In genomic region chr6:10418862-10419748, GRCh38 we compare ENCODE assay signal across 1 cellular context.
TF ChIP-seq lines count a peak whose summit lies in the region.

No MANE protein-coding gene starts in this region.

TF ChIP-seq in K562, 482 proteins besides CTCF, POLR2A, EP300 and RAD21 (continued from another document):
- TF ChIP-seq ZNF318 (IDR thresholded peaks at IDR 0.05; ENCODE audit: borderline replicate concordance in 1 of 2, low read depth in 1 of 2) (no peak), ARID1B (IDR thresholded peaks at IDR 0.05) (0 out of 2 replicates have a peak, but pooled peaks have one; percentile 11), JUND (IDR thresholded peaks at IDR 0.05; ENCODE audit: borderline replicate concordance, low read depth, low read length) (peak; percentile 88), JUND (tag; IDR thresholded peaks at IDR 0.05; ENCODE audit: borderline replicate concordance, low read depth, low read length) (peak; percentile 65; the same call in 1 of the 3 replicates), ATF3 (IDR thresholded peaks at IDR 0.05) (peak; percentile 67), ATF3 (CRISPR knock-in tag; conservative IDR thresholded peaks at IDR 0.05) (no peak), MEIS2 (IDR thresholded peaks at IDR 0.05; ENCODE audit: partially characterized antibody) (peak; percentile 64), RNF2 (IDR thresholded peaks at IDR 0.05) (0 out of 2 replicates have a peak, but pooled peaks have one; percentile 21), KAT2B (IDR thresholded peaks at IDR 0.05; ENCODE audit: low read depth, low read length) (no peak), PRPF4 (IDR thresholded peaks at IDR 0.05; ENCODE audit: insufficient read depth, low read depth, low read length, poor library complexity, severe bottlenecking) (no peak), NRF1 (conservative IDR thresholded peaks at IDR 0.05 in 1 of 2, IDR thresholded peaks at IDR 0.05 in 1 of 2) (peak; percentile 73 to 81), RFX5 (IDR thresholded peaks at IDR 0.05; ENCODE audit: low read depth, low read length) (no peak), ZBTB2 (IDR thresholded peaks at IDR 0.05) (no peak), HES1 (IDR thresholded peaks at IDR 0.05; ENCODE audit: low read depth) (peak; percentile 78), BHLHE40 (IDR thresholded peaks at IDR 0.05; ENCODE audit: low read length) (0 out of 2 replicates have a peak, but pooled peaks have one; percentile 29), TFAP4 (CRISPR knock-in tag; IDR thresholded peaks at IDR 0.05; ENCODE audit: borderline replicate concordance) (peak; percentile 41), DLX4 (CRISPR knock-in tag; IDR thresholded peaks at IDR 0.05) (no peak), CBFA2T2 (conservative IDR thresholded peaks at IDR 0.05) (peak; percentile 26), FOSL1 (tag; conservative IDR thresholded peaks at IDR 0.05) (peak; percentile 68), HNRNPLL (IDR thresholded peaks at IDR 0.05; ENCODE audit: low read depth, low read length, poor library complexity, severe bottlenecking) (peak; percentile 96), SMARCE1 (IDR thresholded peaks at IDR 0.05) (0 out of 2 replicates have a peak, but pooled peaks have one; percentile 14), SAFB2 (IDR thresholded peaks at IDR 0.05; ENCODE audit: borderline replicate concordance, low read depth, low read length, severe bottlenecking) (no peak), ZBED1 (IDR thresholded peaks at IDR 0.05) (no peak), CREM (IDR thresholded peaks at IDR 0.05; ENCODE audit: low read depth) (no peak), SMAD1 (IDR thresholded peaks at IDR 0.05; ENCODE audit: low read depth, low read length, partially characterized antibody) (no peak), ZBTB7A (IDR thresholded peaks at IDR 0.05; ENCODE audit: borderline replicate concordance, control insufficient read depth, low read depth, low read length) (peak; percentile 81), ZNF175 (CRISPR knock-in tag; IDR thresholded peaks at IDR 0.05; ENCODE audit: low read depth) (no peak), ZBTB8A (IDR thresholded peaks at IDR 0.05; ENCODE audit: partially characterized antibody) (no peak), HDAC3 (IDR thresholded peaks at IDR 0.05; ENCODE audit: borderline replicate concordance, partially characterized antibody) (no peak), PTRF (tag; IDR thresholded peaks at IDR 0.05) (no peak), UBTF (IDR thresholded peaks at IDR 0.05; ENCODE audit: borderline replicate concordance in 1 of 2, low read depth in 2 of 2, low read length in 2 of 2) (no peak), FOXP1 (CRISPR knock-in tag; IDR thresholded peaks at IDR 0.05) (no peak), TEAD4 (IDR thresholded peaks at IDR 0.05; ENCODE audit: low read length) (0 out of 2 replicates have a peak, but pooled peaks have one; percentile 10), TEAD4 (CRISPR knock-in tag; IDR thresholded peaks at IDR 0.05; ENCODE audit: borderline replicate concordance) (no peak), ZNF77 (CRISPR knock-in tag; IDR thresholded peaks at IDR 0.05) (no peak), NKRF (IDR thresholded peaks at IDR 0.05; ENCODE audit: borderline replicate concordance) (no peak), ZNF174 (CRISPR knock-in tag; IDR thresholded peaks at IDR 0.05) (no peak), CBFA2T3 (IDR thresholded peaks at IDR 0.05) (peak; percentile 38; the same call in 1 of the 2 replicates)
